In genomic region chr11:2877474-2877873, GRCh38 we compare ENCODE assay signal across 17 cellular contexts. TPM values are rescaled to one million over a fixed set of nuclear protein-coding genes. Genes with fewer than 3 reads are reported as not detected.
DNase-seq lines count a peak whose midpoint lies in the region; ATAC-seq and TF ChIP-seq lines count a peak whose summit lies in the region.
"Had no signal": no experiment of that assay in that cellular context is flagged by ENCODE, and none has a peak within 500 bp of the region (broad histone marks: within the 10 kb centered on the region; RNA-seq: fewer than 3 reads in every experiment).

No MANE protein-coding gene starts in this region.

- no peaks in the 10 kb centered on the region for H3K79me2 ChIP-seq in osteoblast (ENCODE audit: insufficient read depth, low read length)

- peaks cover 6% of the 10 kb centered on the region for H3K27me3 Mint-ChIP-seq in glutamatergic neuron (ENCODE audit: unreplicated experiment)

- H3K27me3 ChIP-seq in heart left ventricle (peaks cover 0 to 4% (median 0%) of the 10 kb centered on the region in 9 donors), osteoblast (ENCODE audit: insufficient read depth, low read length) (peaks cover 33% of the 10 kb centered on the region), stomach (peaks cover 0 to under 1% (median 0%) of the 10 kb centered on the region in 3 donors)
- H3K27me3 ChIP-seq: BE2C had no signal

- TF ChIP-seq CTCF in heart left ventricle (IDR thresholded peaks at IDR 0.05) (no peak), glutamatergic neuron (IDR thresholded peaks at IDR 0.05; ENCODE audit: partially characterized antibody, unreplicated experiment) (no peak), mucosa of descending colon (IDR thresholded peaks at IDR 0.05) (no peak), osteoblast (IDR thresholded peaks at IDR 0.05; ENCODE audit: extremely low read depth, low read depth, low read length) (no peak), stomach (IDR thresholded peaks at IDR 0.05) (no peak)

- TF ChIP-seq POLR2A in heart left ventricle (IDR thresholded peaks at IDR 0.05) (no peak), stomach (IDR thresholded peaks at IDR 0.05) (no peak)

- peaks cover 14% of the 10 kb centered on the region for H3K36me3 Mint-ChIP-seq in glutamatergic neuron (ENCODE audit: unreplicated experiment)

- peak overlapping the region; percentile 77 for H3K4me3 Mint-ChIP-seq in glutamatergic neuron (ENCODE audit: unreplicated experiment)
- H3K4me3 Mint-ChIP-seq: CD4-positive, CD25-positive, alpha-beta regulatory T cell; H9 had no signal

- H3K4me1 Mint-ChIP-seq in glutamatergic neuron (ENCODE audit: low read depth, unreplicated experiment), result peaks cover 11% of the 10 kb centered on the region
- H3K4me1 Mint-ChIP-seq: CD4-positive, CD25-positive, alpha-beta regulatory T cell; CD8-positive, alpha-beta memory T cell had no signal

- DNase-seq in left ventricle myocardium superior, result no peak
- no peak for DNase-seq in heart left ventricle
- no peak for DNase-seq in glutamatergic neuron
- DNase-seq in mucosa of descending colon, result peak in 1 of 3 donors; percentile 28
- DNase-seq in osteoblast (ENCODE audit: insufficient read length, low spot score, missing footprints), result no peak
- no peak for DNase-seq in nucleus accumbens (lab: John Stamatoyannopoulos, UW)
- DNase-seq in stomach, result no peak
- DNase-seq: ACHN; BE2C; C1 segment of cervical spinal cord; CD4-positive, CD25-positive, alpha-beta regulatory T cell; CD8-positive, alpha-beta memory T cell; COR-L47; DMS 273 treated with DMSO at 0.1 percent for 48 hours; DMS53; DND-41; H9 had no signal

- H2AFZ ChIP-seq in osteoblast (ENCODE audit: low read length), result no peak overlapping the region

- no peak overlapping the region for H3K27ac Mint-ChIP-seq in glutamatergic neuron (ENCODE audit: unreplicated experiment)
- H3K27ac Mint-ChIP-seq: H9 had no signal

- intact Hi-C loops in left ventricle myocardium superior (cut with micrococcal nuclease), result no loop called here
- intact Hi-C loops in heart left ventricle (cut with DNase I), result loop anchor here in 2 of 10 donors (5.0 to 10.0 kb wide), 2 partner anchors 35 to 63 kb away; no protein-coding TSS in a partner anchor
- intact Hi-C loops in mucosa of descending colon (cut with DNase I, micrococcal nuclease), result no loop called here
- intact Hi-C loops in stomach (cut with DNase I; ENCODE audit: low total_unique reads), result loop anchor here (10.0 kb wide), 1 partner anchor 173 kb away; no protein-coding TSS in a partner anchor

- H3K36me3 ChIP-seq in heart left ventricle, result no peaks in the 10 kb centered on the region
- no peaks in the 10 kb centered on the region for H3K36me3 ChIP-seq in mucosa of descending colon (ENCODE audit: low read depth)
- H3K36me3 ChIP-seq in osteoblast (ENCODE audit: insufficient read depth, low read length), result no peaks in the 10 kb centered on the region
- H3K36me3 ChIP-seq in stomach, result peaks cover 0 to 12% (median 0%) of the 10 kb centered on the region in 4 donors
- H3K36me3 ChIP-seq: BE2C had no signal

- no peak overlapping the region for H3K27ac ChIP-seq in heart left ventricle
- H3K27ac ChIP-seq in osteoblast (ENCODE audit: low read depth, low read length), result no peak overlapping the region
- no peak overlapping the region for H3K27ac ChIP-seq in stomach

- H4K20me1 ChIP-seq in osteoblast (ENCODE audit: insufficient read depth, low read length), result no peaks in the 10 kb centered on the region

- TF ChIP-seq EP300 in stomach (IDR thresholded peaks at IDR 0.05), result no peak

- H3K9me3 Mint-ChIP-seq in glutamatergic neuron (ENCODE audit: unreplicated experiment), result peaks cover 12% of the 10 kb centered on the region
- H3K9me3 Mint-ChIP-seq: CD8-positive, alpha-beta memory T cell had no signal

- H3K4me2 ChIP-seq in osteoblast (ENCODE audit: insufficient read depth, low read length), result no peak overlapping the region

- WGBS in heart left ventricle, 4 donors, result 84 to 92% (median 86%) methylated on average over 6 of the region's 6 CpGs
- 81 to 86% (median 85%) methylated on average over 6 of the region's 6 CpGs for WGBS in stomach, 5 donors

- peaks cover 0 to 11% (median 2%) of the 10 kb centered on the region in 12 donors for H3K4me1 ChIP-seq in heart left ventricle
- no peaks in the 10 kb centered on the region for H3K4me1 ChIP-seq in mucosa of descending colon (ENCODE audit: low read depth)
- H3K4me1 ChIP-seq in osteoblast (ENCODE audit: insufficient read depth, low read length), result no peaks in the 10 kb centered on the region
- H3K4me1 ChIP-seq in stomach, result peaks cover 0 to 9% (median 6%) of the 10 kb centered on the region in 4 donors
- H3K4me1 ChIP-seq: BE2C had no signal

- peak; percentile 51 for ATAC-seq in left ventricle myocardium superior
- no peak for ATAC-seq in heart left ventricle
- ATAC-seq in mucosa of descending colon, result peak; percentile 77

- H3K9me3 ChIP-seq in heart left ventricle (peaks cover 0 to 16% (median 0%) of the 10 kb centered on the region in 12 donors), mucosa of descending colon (no peaks in the 10 kb centered on the region), osteoblast (ENCODE audit: low read depth, low read length) (no peaks in the 10 kb centered on the region), stomach (peaks cover 0 to 12% (median 2%) of the 10 kb centered on the region in 4 donors)
- H3K9me3 ChIP-seq: BE2C had no signal

- H3K4me3 ChIP-seq in heart left ventricle (no peak overlapping the region), mucosa of descending colon (no peak overlapping the region), osteoblast (ENCODE audit: insufficient read depth, low read length) (no peak overlapping the region), stomach (no peak overlapping the region)

RNA-seq across cellular contexts. Expression of gene CDKN1C, which starts 8.1 kb away (rescaled TPM):
- total RNA-seq in left ventricle myocardium superior (42.0 TPM), heart left ventricle (10 to 100 TPM; 18.8 to 39.1 (median 33.4) TPM), glutamatergic neuron (ENCODE audit: unreplicated experiment) (391 TPM), mucosa of descending colon (10 to 100 TPM in 2 of 3 donors, 1 to 10 TPM in 1; 3.0 to 40.3 (median 10.2) TPM), osteoblast (10.9 and 13.3 TPM in 2 replicates), stomach (10 to 100 TPM; 10.5 to 99.1 (median 14.2) TPM)
- polyA plus RNA-seq in heart left ventricle (10 to 100 TPM; 31.4 to 42.5 TPM), stomach (10 to 100 TPM; 41.7 to 51.0 (median 42.9) TPM)

RNA-seq across cellular contexts. Expression of gene PHLDA2, which starts 51.7 kb away (rescaled TPM):
- total RNA-seq in left ventricle myocardium superior (0.99 TPM), heart left ventricle (1 to 10 TPM in 3 of 9 donors, under 1 TPM in 4, not detected in 2; 0.40 to 3.2 (median 0.93) TPM), glutamatergic neuron (ENCODE audit: unreplicated experiment) (1.2 TPM), mucosa of descending colon (10 to 100 TPM in 2 of 3 donors, 1 to 10 TPM in 1; 8.9 to 25.6 (median 23.9) TPM), osteoblast (2.5 and 3.8 TPM in 2 replicates), stomach (10 to 100 TPM in 1 of 5 donors, 1 to 10 TPM in 1, not detected in 3; 3.1 to 34.2 TPM)
- polyA plus RNA-seq in heart left ventricle (1 to 10 TPM; 1.5 to 9.2 TPM), stomach (10 to 100 TPM; 19.7 to 32.7 (median 25.5) TPM)

Comparison
In these comparisons a context has a peak if more than half of its experiments do, and no peak if none do; other contexts are left out.
1. ATAC-seq: peak in left ventricle myocardium superior (single experiment) and mucosa of descending colon (single experiment); none in heart left ventricle (0 of 4).